ENCODE assay signal across 28 cellular contexts in genomic region chr9:37005517-37006140, GRCh38. TPM values are rescaled to one million over a fixed set of nuclear protein-coding genes. Genes with fewer than 3 reads are reported as not detected.
DNase-seq lines count a peak whose midpoint lies in the region; ATAC-seq and TF ChIP-seq lines count a peak whose summit lies in the region.
"Had no signal": no experiment of that assay in that cellular context is flagged by ENCODE, and none has a peak within 500 bp of the region (broad histone marks: within the 10 kb centered on the region; RNA-seq: fewer than 3 reads in every experiment).

No MANE protein-coding gene starts in this region.

- TF ChIP-seq POLR2A in lower leg skin (IDR thresholded peaks at IDR 0.05) = no peak

- WGBS in lower leg skin, 2 donors = 58 to 60% methylated on average over 6 of the region's 6 CpGs

- CTCF ChIA-PET in GM10248 (lab: Yijun Ruan, JAX) = interaction anchor here (1.0 to 3.4 kb wide), 7 partner anchors 9 to 368 kb away, joined by 3 to 31 read pairs (median 6); no protein-coding TSS in a partner anchor

- DNase-seq in GM10248 (ENCODE audit: extremely low spot score) (peak; percentile 55), germinal center (ENCODE audit: low spot score) (peak; percentile 25), lower leg skin (ENCODE audit: low spot score in 2 of 2) (no peak), iPS-NIHi7 (ENCODE audit: extremely low spot score) (no peak), NCI-H2107 (lab: John Stamatoyannopoulos, UW) (no peak)
- no peak for DNase-seq in stimulated activated naive CD4-positive, alpha-beta T cell (lab: John Stamatoyannopoulos, UW)
- DNase-seq: activated CD4-positive, alpha-beta T cell treated with anti-CD3 and anti-CD28 coated beads, Interleukin-2, amount 10 ng/mL, durations not matched to agents 7 days and 5 days; activated CD8-positive, alpha-beta memory T cell treated with anti-CD3 and anti-CD28 coated beads, Interleukin-2, amount 10 ng/mL, durations not matched to agents 7 days and 5 days; cortex of kidney; EL; esophagus squamous epithelium; HFFc6; hypothalamus; NCI-H1092 treated with DMSO at 0.1 percent for 48 hours; NCI-H187 treated with DMSO at 0.1 percent for 48 hours; NCI-H2227 treated with DMSO at 0.1 percent for 48 hours; SK-N-SH; stimulated activated CD4-positive, alpha-beta T cell treated with anti-CD3 and anti-CD28 coated beads, Interleukin-4, amount 100 ng/mL, for 1 hour; stimulated activated naive CD4-positive, alpha-beta T cell treated with Interleukin-2 at 50 U/mL for 16 hours; testis; WERI-Rb-1 had no signal

- ATAC-seq in GM19463 (IDR thresholded peaks at IDR 0.05; ENCODE audit: unreplicated experiment) = peak; percentile 43
- peak; percentile 39 for ATAC-seq in HG02973 (IDR thresholded peaks at IDR 0.05; ENCODE audit: unreplicated experiment)
- ATAC-seq: activated CD8-positive, alpha-beta memory T cell treated with anti-CD3 and anti-CD28 coated beads, Interleukin-2, amount 10 ng/mL, durations not matched to agents 7 days and 5 days; natural killer cell treated with Interleukin-12 subunit alpha and Interleukin-12 subunit beta and Interleukin-15 and Interleukin-18, amount 100 ng/mL, for 72 hours had no signal

- H3K4me3 ChIP-seq in lower leg skin (ENCODE audit: low read depth, poor library complexity, severe bottlenecking) = no peak overlapping the region
- H3K4me3 ChIP-seq: ascending aorta, esophagus squamous epithelium, right atrium auricular region, testis had no signal

- TF ChIP-seq CTCF in GM10248 (IDR thresholded peaks at IDR 0.05; ENCODE audit: control extremely low read depth, extremely low read depth, low read depth, missing control alignments) (no peak), lower leg skin (IDR thresholded peaks at IDR 0.05) (no peak)

- intact Hi-C loops in lower leg skin (cut with DNase I; ENCODE audit: low total_unique reads) = no loop called here

- POLR2A ChIA-PET in GM10248 (lab: Yijun Ruan, JAX) = interaction anchor here (0.6 kb wide), 1 partner anchor 12 kb away, joined by 3 read pairs; no protein-coding TSS in a partner anchor

RNA-seq across cellular contexts. Expression of gene PAX5, which starts 28.4 kb away (rescaled TPM):
- total RNA-seq in lower leg skin = under 1 TPM in 3 of 4 donors, not detected in 1; 0.02 to 0.08 (median 0.03) TPM
- total RNA-seq: ascending aorta, cardiac septum, frontal cortex, HFFc6 had no signal

Comparison
In these comparisons a context has a peak if more than half of its experiments do, and no peak if none do; other contexts are left out.
1. DNase-seq: peak in GM10248 (single experiment) and germinal center (single experiment); none in lower leg skin (0 of 2), stimulated activated naive CD4-positive, alpha-beta T cell (0 of 6), iPS-NIHi7 (single experiment) and NCI-H2107 (single experiment).